ENCODE assay signal across 7 cellular contexts in the genomic region with DNA sequence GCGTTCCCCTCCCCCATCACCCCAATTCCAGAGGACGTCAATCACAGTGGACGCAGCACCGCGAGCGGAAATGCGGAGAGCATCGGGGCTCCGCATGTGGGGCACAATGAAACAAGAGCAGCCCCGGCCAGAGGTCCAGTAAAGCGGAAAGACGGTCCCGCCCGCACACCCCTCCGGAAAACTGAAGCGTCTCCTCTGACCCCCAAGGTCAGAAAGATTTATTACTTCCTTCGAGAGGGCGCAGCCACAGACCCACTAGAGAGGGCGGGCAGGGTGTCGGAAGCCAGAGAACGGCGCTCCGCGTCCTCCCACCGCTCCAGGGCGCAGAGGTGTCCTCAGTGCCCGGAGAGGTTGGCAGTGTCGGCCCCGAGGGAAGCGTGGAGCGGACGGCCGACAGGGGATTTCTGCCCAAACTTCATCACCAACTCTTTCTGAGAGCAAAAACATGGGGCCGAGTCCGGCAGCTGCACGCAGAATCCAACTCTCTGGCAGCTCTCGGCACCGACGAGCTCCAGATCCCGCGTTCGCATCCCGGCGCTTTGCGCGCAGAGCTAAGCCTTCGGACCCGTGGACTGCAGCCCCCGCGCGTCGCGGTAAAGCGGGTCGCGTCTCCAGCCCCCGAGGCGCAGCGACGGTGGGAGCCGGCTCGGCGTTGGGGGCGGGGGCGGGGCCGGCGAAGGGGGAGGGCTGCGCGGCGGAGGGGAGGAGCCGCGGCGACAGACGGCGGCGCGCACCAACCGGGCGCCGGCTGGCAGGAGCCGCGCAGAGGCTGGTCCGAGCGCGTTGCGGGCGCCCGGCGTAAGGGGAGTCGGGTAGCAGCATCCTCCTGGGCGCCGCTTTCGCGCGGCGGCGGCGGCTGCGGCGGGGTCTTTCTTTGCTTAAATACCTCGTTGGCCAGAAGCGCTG. TPM values are rescaled to one million over a fixed set of nuclear protein-coding genes. Genes with fewer than 3 reads are reported as not detected.
DNase-seq lines count a peak whose midpoint lies in the region; ATAC-seq, FAIRE-seq and TF ChIP-seq lines count a peak whose summit lies in the region.

A gene with protein sequence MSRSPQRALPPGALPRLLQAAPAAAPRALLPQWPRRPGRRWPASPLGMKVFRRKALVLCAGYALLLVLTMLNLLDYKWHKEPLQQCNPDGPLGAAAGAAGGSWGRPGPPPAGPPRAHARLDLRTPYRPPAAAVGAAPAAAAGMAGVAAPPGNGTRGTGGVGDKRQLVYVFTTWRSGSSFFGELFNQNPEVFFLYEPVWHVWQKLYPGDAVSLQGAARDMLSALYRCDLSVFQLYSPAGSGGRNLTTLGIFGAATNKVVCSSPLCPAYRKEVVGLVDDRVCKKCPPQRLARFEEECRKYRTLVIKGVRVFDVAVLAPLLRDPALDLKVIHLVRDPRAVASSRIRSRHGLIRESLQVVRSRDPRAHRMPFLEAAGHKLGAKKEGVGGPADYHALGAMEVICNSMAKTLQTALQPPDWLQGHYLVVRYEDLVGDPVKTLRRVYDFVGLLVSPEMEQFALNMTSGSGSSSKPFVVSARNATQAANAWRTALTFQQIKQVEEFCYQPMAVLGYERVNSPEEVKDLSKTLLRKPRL (plus strand): TSS at position 763 of the 906 bp plus-strand sequence. CDS start 1,046 bp downstream, outside the sequence.

- no peak for FAIRE-seq in keratinocyte (lab: Jason Lieb, UNC)

- no peaks in the 10 kb centered on the region for H3K9me1 ChIP-seq in keratinocyte (ENCODE audit: control insufficient read depth, extremely low read depth, insufficient read depth, low read length)

- peaks cover 43% of the 10 kb centered on the region for H3K27me3 ChIP-seq in WERI-Rb-1 (ENCODE audit: insufficient read depth, low read depth, severe bottlenecking)
- H3K27me3 ChIP-seq in keratinocyte (ENCODE audit: control insufficient read depth, extremely low read depth, insufficient read depth, low read length), result peaks cover 18% of the 10 kb centered on the region

- DNase-seq in NCI-H146 (lab: John Stamatoyannopoulos, UW), result peak; percentile 91
- DNase-seq in WERI-Rb-1, result peak; percentile 59
- peak; percentile 44 for DNase-seq in central memory CD4-positive, alpha-beta T cell
- DNase-seq in keratinocyte (ENCODE audit: low read depth, low spot score), result no peak
- DNase-seq in stimulated activated CD4-positive, alpha-beta T cell treated with anti-CD3 and anti-CD28 coated beads, Interleukin-12 subunit alpha, Interleukin-12 subunit beta, amount 100 ng/mL, for 48 hours (ENCODE audit: low read depth in 2 of 3, low spot score in 1 of 3), result peak; percentile 37 to 68 (median 47)

- TF ChIP-seq CTCF in WERI-Rb-1 (IDR thresholded peaks at IDR 0.05; ENCODE audit: low read depth, low read length) (no peak), keratinocyte (optimal IDR thresholded peaks at IDR 0.05 in 1 of 3, IDR thresholded peaks at IDR 0.05 in 1 of 3, conservative IDR thresholded peaks at IDR 0.05 in 1 of 3; ENCODE audit: extremely low read depth in 1 of 3, insufficient read depth in 2 of 3, low read length in 3 of 3) (no peak)

- H3K9ac ChIP-seq in keratinocyte (ENCODE audit: control insufficient read depth, extremely low read depth, insufficient read depth, low read length), result peak within 1 kb of the TSS; percentile 63

- peak within 1 kb of the TSS; percentile 83 for H3K4me2 ChIP-seq in keratinocyte (ENCODE audit: control insufficient read depth, extremely low read depth, insufficient read depth, low read depth, low read length)

- ATAC-seq in GM18502 (IDR thresholded peaks at IDR 0.05; ENCODE audit: poor library complexity, unreplicated experiment), result peak; percentile 75
- ATAC-seq in HG02642 (IDR thresholded peaks at IDR 0.05; ENCODE audit: poor library complexity, unreplicated experiment), result peak; percentile 81

- dilution Hi-C loops in keratinocyte (cut with MboI; ENCODE audit: extremely low pct_ligation_motif_present, low sequenced_read_pairs), result no loop called here

- H3K79me2 ChIP-seq in keratinocyte (ENCODE audit: control insufficient read depth, insufficient read depth, low read length), result no peaks in the 10 kb centered on the region

- H3K4me1 ChIP-seq in keratinocyte (ENCODE audit: control insufficient read depth, extremely low read depth, insufficient read depth, low read length), result no peaks in the 10 kb centered on the region

- no peaks in the 10 kb centered on the region for H4K20me1 ChIP-seq in keratinocyte (ENCODE audit: control insufficient read depth, extremely low read depth, insufficient read depth, low read length)

- H2AFZ ChIP-seq in keratinocyte (ENCODE audit: control insufficient read depth, low read length), result peak within 1 kb of the TSS; percentile 94

- H3K36me3 ChIP-seq in WERI-Rb-1, result no peaks in the 10 kb centered on the region
- no peaks in the 10 kb centered on the region for H3K36me3 ChIP-seq in keratinocyte (ENCODE audit: control insufficient read depth in 2 of 2, extremely low read depth in 1 of 2, insufficient read depth in 2 of 2, low read length in 2 of 2)

- no peak within 1 kb of the TSS for H3K27ac ChIP-seq in WERI-Rb-1
- H3K27ac ChIP-seq in keratinocyte (ENCODE audit: control insufficient read depth, insufficient read depth, low read length), result no peak within 1 kb of the TSS

- H3K9me3 ChIP-seq in WERI-Rb-1 (ENCODE audit: severe bottlenecking) (no peaks in the 10 kb centered on the region), keratinocyte (ENCODE audit: control insufficient read depth, low read depth, low read length) (no peaks in the 10 kb centered on the region)

- H3K4me3 ChIP-seq in WERI-Rb-1 (ENCODE audit: low read depth, low read length) (peak within 1 kb of the TSS; percentile 64), keratinocyte (ENCODE audit: control insufficient read depth in 2 of 3, extremely low read depth in 1 of 3, insufficient read depth in 2 of 3, low read depth in 1 of 3, low read length in 3 of 3) (peak within 1 kb of the TSS; percentile 80 to 89 (median 81))

RNA-seq across cellular contexts. Expression of the gene that starts here (rescaled TPM):
- polyA plus RNA-seq in keratinocyte, result 1.6 to 3.5 TPM (median 1.8 TPM) in 3 replicates
- polyA plus RNA-seq in keratinocyte (2011; ENCODE audit: low read depth), result 2.8 TPM
- 2.2 and 3.7 TPM in 2 replicates for polyA plus RNA-seq in keratinocyte (2011; cell fraction: cytosol; rRNA removed)
- polyA plus RNA-seq in keratinocyte (2011; cell fraction: nucleus; rRNA removed), result 4.2 and 6.8 TPM in 2 replicates
- 3.4 and 11.5 TPM in 2 replicates for polyA plus RNA-seq in keratinocyte (2012; ENCODE audit: low replicate concordance)
- polyA minus RNA-seq in keratinocyte, result 1.2 to 2.4 TPM (median 1.7 TPM) in 3 replicates
- polyA minus RNA-seq in keratinocyte (2011; cell fraction: cytosol; rRNA and poly(A)+ RNA removed), result 9.0 TPM
- 6.3 and 7.5 TPM in 2 replicates for polyA minus RNA-seq in keratinocyte (2011; cell fraction: nucleus; rRNA and poly(A)+ RNA removed)
